In genomic region chr10:71719464-71720303, GRCh38 we compare ENCODE assay signal across 15 cellular contexts. TPM values are rescaled to one million over a fixed set of nuclear protein-coding genes. Genes with fewer than 3 reads are reported as not detected.
DNase-seq lines count a peak whose midpoint lies in the region; ATAC-seq and TF ChIP-seq lines count a peak whose summit lies in the region.
"Had no signal": no experiment of that assay in that cellular context is flagged by ENCODE, and none has a peak within 500 bp of the region (broad histone marks: within the 10 kb centered on the region; RNA-seq: fewer than 3 reads in every experiment).

A gene with protein sequence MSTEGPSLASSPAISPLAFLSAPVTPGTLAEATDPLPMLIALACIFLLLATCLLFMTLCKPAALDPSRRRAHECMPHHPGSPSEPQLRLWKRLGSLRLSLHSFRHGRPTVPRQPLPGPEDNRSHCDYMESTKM (minus strand): TSS chr10:71719778. CDS start chr10:71716337, 3,441 bp downstream.

- no peak for ATAC-seq in CD4-positive, CD25-positive, alpha-beta regulatory T cell (ENCODE audit: low read depth in 2 of 2)
- peak; percentile 79 for ATAC-seq in WTC11
- ATAC-seq in GM21529 (IDR thresholded peaks at IDR 0.05; ENCODE audit: unreplicated experiment), result no peak
- ATAC-seq: T-cell had no signal

- no peaks in the 10 kb centered on the region for H3K9me3 Mint-ChIP-seq in CD4-positive, CD25-positive, alpha-beta regulatory T cell
- no peaks in the 10 kb centered on the region for H3K9me3 Mint-ChIP-seq in WTC11
- H3K9me3 Mint-ChIP-seq: memory B cell, T-cell had no signal

- intact Hi-C loops in posterior vena cava (cut with DNase I), result loop anchor here (5.0 to 10.0 kb wide), 2 partner anchors 43 to 335 kb away; no protein-coding TSS in a partner anchor

- H3K4me3 Mint-ChIP-seq in CD4-positive, CD25-positive, alpha-beta regulatory T cell, result no peak within 1 kb of the TSS
- H3K4me3 Mint-ChIP-seq in WTC11, result no peak within 1 kb of the TSS
- H3K4me3 Mint-ChIP-seq: memory B cell, T-cell had no signal

- CTCF ChIA-PET in WTC11 (lab: Charles Lee), result interaction anchor here (0.6 to 5.6 kb wide), 9 partner anchors 8 to 401 kb away, joined by 3 to 33 read pairs (median 4); partner anchors contain the start of genes SLC29A3 and VSIR

- H3K9ac ChIP-seq in skeletal muscle tissue (ENCODE audit: low read depth in 1 of 3, low read length in 3 of 3), result peak within 1 kb of the TSS in 2 of 3 donors; percentile 20 to 33

- peak within 1 kb of the TSS; percentile 17 to 82 (median 52) for H3K27ac Mint-ChIP-seq in CD4-positive, CD25-positive, alpha-beta regulatory T cell
- H3K27ac Mint-ChIP-seq in WTC11, result no peak within 1 kb of the TSS
- H3K27ac Mint-ChIP-seq: memory B cell, T-cell had no signal

- TF ChIP-seq CTCF in WTC11 (IDR thresholded peaks at IDR 0.05), result no peak

- peaks cover 0 to 61% (median 17%) of the 10 kb centered on the region in 4 donors for H3K4me1 Mint-ChIP-seq in CD4-positive, CD25-positive, alpha-beta regulatory T cell
- H3K4me1 Mint-ChIP-seq in WTC11, result peaks cover 9% of the 10 kb centered on the region

- peaks cover 4% of the 10 kb centered on the region for H3K27me3 Mint-ChIP-seq in CD4-positive, CD25-positive, alpha-beta regulatory T cell
- peaks cover 3% of the 10 kb centered on the region; the same call in 1 of the 2 replicates for H3K27me3 Mint-ChIP-seq in WTC11 (ENCODE audit: low read depth)
- H3K27me3 Mint-ChIP-seq: memory B cell, T-cell had no signal

- POLR2A ChIA-PET in WTC11 (lab: Charles Lee), result no interaction called here

- H3K27ac ChIP-seq in CD4-positive, CD25-positive, alpha-beta regulatory T cell (ENCODE audit: insufficient read depth, low read length, poor library complexity, severe bottlenecking), result no peak within 1 kb of the TSS
- no peak within 1 kb of the TSS for H3K27ac ChIP-seq in skeletal muscle tissue (ENCODE audit: low read depth, low read length)
- H3K27ac ChIP-seq: brain microvascular endothelial cell had no signal

- H3K27me3 ChIP-seq in CD4-positive, CD25-positive, alpha-beta regulatory T cell (ENCODE audit: control insufficient read depth, insufficient read depth, low read length), result no peaks in the 10 kb centered on the region
- H3K27me3 ChIP-seq in skeletal muscle tissue (ENCODE audit: control insufficient read depth in 3 of 3, insufficient read depth in 3 of 3, low read length in 3 of 3), result no peaks in the 10 kb centered on the region
- H3K27me3 ChIP-seq: brain microvascular endothelial cell had no signal

- peaks cover 26% of the 10 kb centered on the region for H3K4me1 ChIP-seq in CD4-positive, CD25-positive, alpha-beta regulatory T cell (ENCODE audit: control insufficient read depth, insufficient read depth, low read length, poor library complexity, severe bottlenecking)
- peaks cover 13 to 20% (median 19%) of the 10 kb centered on the region in 3 donors for H3K4me1 ChIP-seq in skeletal muscle tissue (ENCODE audit: control insufficient read depth in 3 of 3, insufficient read depth in 3 of 3, low read length in 3 of 3)

- no peak within 1 kb of the TSS for H3K4me3 ChIP-seq in CD4-positive, CD25-positive, alpha-beta regulatory T cell (ENCODE audit: low read depth, low read length)
- no peak within 1 kb of the TSS for H3K4me3 ChIP-seq in skeletal muscle tissue (ENCODE audit: low read length in 3 of 3)

- no peaks in the 10 kb centered on the region for H3K9me3 ChIP-seq in CD4-positive, CD25-positive, alpha-beta regulatory T cell (ENCODE audit: control insufficient read depth in 2 of 2, low read length in 2 of 2)
- no peaks in the 10 kb centered on the region for H3K9me3 ChIP-seq in skeletal muscle tissue (ENCODE audit: control insufficient read depth in 3 of 3, low read length in 3 of 3)

- no peak for DNase-seq in CD4-positive, CD25-positive, alpha-beta regulatory T cell
- DNase-seq in WTC11 (ENCODE audit: low spot score) (peak; percentile 56), iPS-NIHi11 (ENCODE audit: low spot score) (peak; percentile 75), posterior vena cava (ENCODE audit: low spot score) (no peak)
- DNase-seq in activated CD4-positive, alpha-beta T cell treated with anti-CD3 and anti-CD28 coated beads, Interleukin-2, amount 50 U/mL, for 48 hours, result no peak
- DNase-seq: activated CD4-positive, alpha-beta T cell treated with anti-CD3 and anti-CD28 coated beads for 1 hour; brain microvascular endothelial cell; NCI-H1436 treated with DMSO at 0.1 percent for 48 hours; NCI-H510A; T-cell had no signal

- no peaks in the 10 kb centered on the region for H3K36me3 ChIP-seq in CD4-positive, CD25-positive, alpha-beta regulatory T cell (ENCODE audit: control insufficient read depth, insufficient read depth, low read length)
- H3K36me3 ChIP-seq in skeletal muscle tissue (ENCODE audit: control insufficient read depth in 3 of 3, insufficient read depth in 3 of 3, low read length in 3 of 3), result no peaks in the 10 kb centered on the region
- H3K36me3 ChIP-seq: brain microvascular endothelial cell had no signal

- H3K36me3 Mint-ChIP-seq in CD4-positive, CD25-positive, alpha-beta regulatory T cell, result peaks cover 7% of the 10 kb centered on the region
- no peaks in the 10 kb centered on the region for H3K36me3 Mint-ChIP-seq in WTC11
- H3K36me3 Mint-ChIP-seq: memory B cell, T-cell had no signal

TF ChIP-seq in WTC11, 78 proteins besides CTCF, POLR2A, EP300 and RAD21:
- TF ChIP-seq HMGXB4 (CRISPR knock-in tag; IDR thresholded peaks at IDR 0.05), result peak; percentile 34; the same call in 1 of the 2 replicates
- TF ChIP-seq ZNF671 (CRISPR knock-in tag; IDR thresholded peaks at IDR 0.05), result no peak
- no peak for TF ChIP-seq KAT7 (CRISPR knock-in tag; IDR thresholded peaks at IDR 0.05; ENCODE audit: borderline replicate concordance)
- TF ChIP-seq, protein P1, sequence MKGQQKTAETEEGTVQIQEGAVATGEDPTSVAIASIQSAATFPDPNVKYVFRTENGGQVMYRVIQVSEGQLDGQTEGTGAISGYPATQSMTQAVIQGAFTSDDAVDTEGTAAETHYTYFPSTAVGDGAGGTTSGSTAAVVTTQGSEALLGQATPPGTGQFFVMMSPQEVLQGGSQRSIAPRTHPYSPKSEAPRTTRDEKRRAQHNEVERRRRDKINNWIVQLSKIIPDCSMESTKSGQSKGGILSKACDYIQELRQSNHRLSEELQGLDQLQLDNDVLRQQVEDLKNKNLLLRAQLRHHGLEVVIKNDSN (CRISPR knock-in tag; IDR thresholded peaks at IDR 0.05), result no peak
- 0 out of 2 replicates have a peak, but pooled peaks have one; percentile 59 for TF ChIP-seq ZNF396 (CRISPR knock-in tag; IDR thresholded peaks at IDR 0.05; ENCODE audit: borderline replicate concordance)
- TF ChIP-seq FOXJ3 (CRISPR knock-in tag; IDR thresholded peaks at IDR 0.05; ENCODE audit: borderline replicate concordance), result no peak
- TF ChIP-seq ZBTB21 (CRISPR knock-in tag; IDR thresholded peaks at IDR 0.05; ENCODE audit: borderline replicate concordance), result no peak
- TF ChIP-seq ZNF416 (CRISPR knock-in tag; IDR thresholded peaks at IDR 0.05), result no peak
- no peak for TF ChIP-seq AR (CRISPR knock-in tag; IDR thresholded peaks at IDR 0.05)
- TF ChIP-seq FOXK1 (CRISPR knock-in tag; IDR thresholded peaks at IDR 0.05), result 0 out of 2 replicates have a peak, but pooled peaks have one; percentile 26
- TF ChIP-seq, protein P2, sequence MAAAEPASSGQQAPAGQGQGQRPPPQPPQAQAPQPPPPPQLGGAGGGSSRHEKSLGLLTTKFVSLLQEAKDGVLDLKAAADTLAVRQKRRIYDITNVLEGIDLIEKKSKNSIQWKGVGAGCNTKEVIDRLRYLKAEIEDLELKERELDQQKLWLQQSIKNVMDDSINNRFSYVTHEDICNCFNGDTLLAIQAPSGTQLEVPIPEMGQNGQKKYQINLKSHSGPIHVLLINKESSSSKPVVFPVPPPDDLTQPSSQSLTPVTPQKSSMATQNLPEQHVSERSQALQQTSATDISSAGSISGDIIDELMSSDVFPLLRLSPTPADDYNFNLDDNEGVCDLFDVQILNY (CRISPR knock-in tag; IDR thresholded peaks at IDR 0.05), result no peak

RNA-seq across cellular contexts. Expression of the gene that starts here (rescaled TPM):
- 0.52 TPM for total RNA-seq in CD4-positive, CD25-positive, alpha-beta regulatory T cell
- under 1 TPM in 2 of 4 donors, not detected in 2; 0.05 to 0.20 TPM for polyA plus RNA-seq in CD4-positive, CD25-positive, alpha-beta regulatory T cell
- total RNA-seq in WTC11 (2021) (0.48 to 0.99 TPM (median 0.85 TPM) in 3 replicates), skeletal muscle tissue (not detected), posterior vena cava (under 1 TPM; 0.23 to 0.24 TPM)
- total RNA-seq: endothelial cell of umbilical vein, G401 had no signal
- polyA plus RNA-seq: endothelial cell of umbilical vein had no signal

Comparison
In these comparisons a context has a peak if more than half of its experiments do, and no peak if none do; other contexts are left out.
1. Peak in DNase-seq and ATAC-seq in WTC11; RNA of the gene not detected or under 1 TPM.